Comparison of ENCODE assay signal across 24 cellular contexts in the genomic region with DNA sequence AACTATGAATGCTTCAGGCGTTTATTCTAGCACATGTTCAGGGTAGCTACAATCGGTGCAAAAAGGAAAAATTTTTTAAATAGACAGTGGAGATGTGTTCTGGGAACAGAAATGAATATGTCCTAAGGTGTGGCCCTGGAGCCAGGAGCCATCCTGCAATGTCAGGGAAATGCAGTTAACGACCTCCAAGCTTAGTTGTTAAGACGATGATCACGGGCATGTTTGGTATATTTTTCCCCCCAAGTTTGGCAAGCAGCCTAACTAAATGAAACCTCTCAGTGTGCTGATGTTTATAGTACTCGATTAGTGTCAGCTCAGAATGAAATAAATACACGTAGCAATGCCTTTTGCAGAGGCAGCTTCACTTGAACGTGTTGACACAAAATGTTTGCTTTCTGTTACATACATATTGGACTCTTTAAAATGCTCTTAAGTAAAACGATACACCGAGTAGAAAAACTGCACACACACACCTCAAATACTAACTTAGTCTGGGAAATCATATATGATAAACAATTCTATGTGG.
DNase-seq lines count a peak whose midpoint lies in the region; ATAC-seq, FAIRE-seq and TF ChIP-seq lines count a peak whose summit lies in the region.
"Had no signal": no experiment of that assay in that cellular context is flagged by ENCODE, and none has a peak within 500 bp of the region (broad histone marks: within the 10 kb centered on the region; RNA-seq: fewer than 3 reads in every experiment).

No MANE protein-coding gene starts in this region.

- no peak overlapping the region for H3K27ac ChIP-seq in gastrocnemius medialis
- H3K27ac ChIP-seq: psoas muscle, transverse colon had no signal

- no peak for DNase-seq in HEK293T (ENCODE audit: extremely low spot score)
- DNase-seq in NCI-H1694 (lab: John Stamatoyannopoulos, UW), result peak; percentile 26
- peak; percentile 98 for DNase-seq in NCI-H69 (lab: John Stamatoyannopoulos, UW)
- no peak for DNase-seq in gastrocnemius medialis
- DNase-seq in amniotic stem cell (lab: John Stamatoyannopoulos, UW), result no peak
- DNase-seq: activated CD4-positive, alpha-beta T cell treated with anti-CD3 and anti-CD28 coated beads for 4 hours; activated naive CD8-positive, alpha-beta T cell treated with anti-CD3 and anti-CD28 coated beads for 36 hours; CD4-positive, alpha-beta memory T cell; head of caudate nucleus; immature natural killer cell; MG63; NCI-H446 treated with DMSO at 0.1 percent for 48 hours; psoas muscle; SIG-M5; stimulated activated CD4-positive, alpha-beta T cell treated with anti-CD3 and anti-CD28 coated beads, Interleukin-4, amount 100 ng/mL, for 4 hours; stimulated activated naive CD8-positive, alpha-beta T cell treated with anti-CD3 and anti-CD28 coated beads, Interleukin-15, amount 100 ng/mL, for 72 hours; T-cell; transverse colon had no signal

- H3K4me1 ChIP-seq in gastrocnemius medialis, result no peaks in the 10 kb centered on the region
- H3K4me1 ChIP-seq: psoas muscle had no signal

- POLR2A ChIA-PET in HEK293T (lab: Yijun Ruan, JAX), result no interaction called here

- no peak for TF ChIP-seq CTCF in gastrocnemius medialis (IDR thresholded peaks at IDR 0.05 in 4 of 5, conservative IDR thresholded peaks at IDR 0.05 in 1 of 5)

- FAIRE-seq in islet of Langerhans (lab: Jason Lieb, UNC), result peak; percentile 95
- FAIRE-seq: colon, endometrium, TTC549 had no signal

- no peak overlapping the region for H3K4me3 ChIP-seq in gastrocnemius medialis
- H3K4me3 ChIP-seq: GM23338, MG63, psoas muscle, transverse colon had no signal

- no peaks in the 10 kb centered on the region for H3K36me3 ChIP-seq in gastrocnemius medialis
- H3K36me3 ChIP-seq: MG63, transverse colon had no signal

- ATAC-seq in gastrocnemius medialis (no peak), GM19455 (IDR thresholded peaks at IDR 0.05; ENCODE audit: unreplicated experiment) (no peak)
- ATAC-seq: GM23338; psoas muscle; stimulated activated naive CD8-positive, alpha-beta T cell treated with anti-CD3 and anti-CD28 coated beads, Interleukin-15, amount 100 ng/mL, for 72 hours; T-cell had no signal

- CTCF ChIA-PET in HEK293T (lab: Yijun Ruan, JAX), result interaction anchor here (0.6 to 1.0 kb wide), 4 partner anchors 8 to 476 kb away, joined by 3 to 4 read pairs (median 3); no protein-coding TSS in a partner anchor

- in situ Hi-C loops in gastrocnemius medialis (cut with MboI; ENCODE audit: low sequenced_read_pairs in 4 of 4), result no loop called here

- intact Hi-C loops in gastrocnemius medialis (cut with DNase I; ENCODE audit: low total_unique reads), result no loop called here

- H3K9me3 ChIP-seq in gastrocnemius medialis, result no peaks in the 10 kb centered on the region
- H3K9me3 ChIP-seq: MG63, psoas muscle, transverse colon had no signal

- no peaks in the 10 kb centered on the region for H3K27me3 ChIP-seq in gastrocnemius medialis

- TF ChIP-seq POLR2A in gastrocnemius medialis (IDR thresholded peaks at IDR 0.05), result no peak

TF ChIP-seq in HEK293T, 16 proteins besides CTCF, POLR2A, EP300 and RAD21:
- TF ChIP-seq CTBP1 (IDR thresholded peaks at IDR 0.05; ENCODE audit: borderline replicate concordance), result no peak
- TF ChIP-seq HDGF (IDR thresholded peaks at IDR 0.05; ENCODE audit: borderline replicate concordance), result no peak
- TF ChIP-seq FOXK2 (IDR thresholded peaks at IDR 0.05), result no peak
- no peak for TF ChIP-seq BHLHE40 (IDR thresholded peaks at IDR 0.05; ENCODE audit: borderline replicate concordance)
- no peak for TF ChIP-seq FOXM1 (IDR thresholded peaks at IDR 0.05; ENCODE audit: borderline replicate concordance)
- TF ChIP-seq NFRKB (IDR thresholded peaks at IDR 0.05), result no peak
- TF ChIP-seq ZNF384 (IDR thresholded peaks at IDR 0.05), result no peak
- no peak for TF ChIP-seq FOXA1 (IDR thresholded peaks at IDR 0.05)
- TF ChIP-seq LEF1 (IDR thresholded peaks at IDR 0.05; ENCODE audit: borderline replicate concordance), result no peak
- no peak for TF ChIP-seq TARDBP (IDR thresholded peaks at IDR 0.05)
- TF ChIP-seq ARNT (IDR thresholded peaks at IDR 0.05), result no peak
- TF ChIP-seq SP1 (IDR thresholded peaks at IDR 0.05), result no peak
- TF ChIP-seq L3MBTL2 (conservative IDR thresholded peaks at IDR 0.05), result 0 out of 2 replicates have a peak, but pooled peaks have one; percentile 25
- TF ChIP-seq, protein P1, sequence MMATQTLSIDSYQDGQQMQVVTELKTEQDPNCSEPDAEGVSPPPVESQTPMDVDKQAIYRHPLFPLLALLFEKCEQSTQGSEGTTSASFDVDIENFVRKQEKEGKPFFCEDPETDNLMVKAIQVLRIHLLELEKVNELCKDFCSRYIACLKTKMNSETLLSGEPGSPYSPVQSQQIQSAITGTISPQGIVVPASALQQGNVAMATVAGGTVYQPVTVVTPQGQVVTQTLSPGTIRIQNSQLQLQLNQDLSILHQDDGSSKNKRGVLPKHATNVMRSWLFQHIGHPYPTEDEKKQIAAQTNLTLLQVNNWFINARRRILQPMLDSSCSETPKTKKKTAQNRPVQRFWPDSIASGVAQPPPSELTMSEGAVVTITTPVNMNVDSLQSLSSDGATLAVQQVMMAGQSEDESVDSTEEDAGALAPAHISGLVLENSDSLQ (IDR thresholded peaks at IDR 0.05), result 0 out of 2 replicates have a peak, but pooled peaks have one; percentile 24

Comparison
In these comparisons a context has a peak if more than half of its experiments do, and no peak if none do; other contexts are left out.
1. DNase-seq: peak in NCI-H1694 (single experiment) and NCI-H69 (single experiment); none in HEK293T (single experiment), gastrocnemius medialis (0 of 2) and amniotic stem cell (single experiment).